In the genomic region with DNA sequence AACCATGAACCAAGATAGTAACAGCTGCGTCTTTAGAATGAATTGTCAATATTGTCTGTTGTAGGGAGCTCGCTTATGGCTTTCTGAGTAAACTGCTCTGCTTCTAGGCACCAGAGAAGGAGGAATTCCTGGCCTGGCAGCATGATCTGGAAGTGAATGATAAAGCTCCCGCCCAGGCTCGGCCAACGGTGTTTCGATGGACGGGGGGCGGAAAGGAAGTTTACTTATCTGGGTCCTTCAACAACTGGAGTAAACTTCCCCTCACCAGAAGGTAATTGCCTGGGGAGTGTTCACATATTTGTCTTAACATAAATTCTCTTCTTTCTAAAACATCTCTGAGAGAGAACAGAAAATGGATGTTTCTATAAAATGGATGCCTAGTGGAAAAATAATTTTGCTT, we compare ENCODE assay signal across 16 cellular contexts. TPM values are rescaled to one million over a fixed set of nuclear protein-coding genes. Genes with fewer than 3 reads are reported as not detected.
A peak's percentile ranks its signal among the peaks of the same experiment; 100 is the strongest.
DNase-seq lines count a peak whose midpoint lies in the region; ATAC-seq, FAIRE-seq and TF ChIP-seq lines count a peak whose summit lies in the region.
"Had no signal": no experiment of that assay in that cellular context is flagged by ENCODE, and none has a peak within 500 bp of the region (broad histone marks: within the 10 kb centered on the region; RNA-seq: fewer than 3 reads in every experiment).

No MANE protein-coding gene starts in this region.

- peaks cover 40% of the 10 kb centered on the region for H3K79me2 ChIP-seq in GM12878 (ENCODE audit: control insufficient read depth, insufficient read depth, low read length)

- no TSS peak for BruUV-seq in GM12878 (replicated peaks; lab: Mats Ljungman, UMichigan)

- H3K27ac ChIP-seq in CD4-positive, alpha-beta T cell (ENCODE audit: low read depth, low read length) = no peak overlapping the region
- no peak overlapping the region for H3K27ac ChIP-seq in GM12878 (ENCODE audit: control insufficient read depth, insufficient read depth)
- H3K27ac ChIP-seq: prostate gland had no signal

- H3K4me2 ChIP-seq in GM12878 (ENCODE audit: control insufficient read depth, insufficient read depth) = no peak overlapping the region

- SMC1A ChIA-PET in GM12878 (lab: Charles Lee; ENCODE audit: uncharacterized antibody, unreplicated experiment) = interaction anchor here (1.6 to 6.9 kb wide), 2 partner anchors 9 to 56 kb away, joined by 6 to 83 read pairs; no protein-coding TSS in a partner anchor

- TF ChIP-seq CTCF in CD4-positive, alpha-beta T cell (IDR thresholded peaks at IDR 0.05) = no peak
- TF ChIP-seq CTCF in GM12878 (IDR thresholded peaks at IDR 0.05 in 2 of 3, conservative IDR thresholded peaks at IDR 0.05 in 1 of 3; ENCODE audit: control insufficient read depth in 2 of 3, extremely low read depth in 1 of 3, insufficient read depth in 1 of 3, low read depth in 3 of 3, low read length in 3 of 3) (no peak), nephron progenitor cell (IDR thresholded peaks at IDR 0.05) (no peak)

- TF ChIP-seq RAD21 in GM12878 (IDR thresholded peaks at IDR 0.05; ENCODE audit: insufficient read depth, low read depth, low read length) = no peak

- CTCF ChIA-PET in CD4-positive, alpha-beta T cell (lab: Charles Lee) = no interaction called here
- CTCF ChIA-PET in GM12878 (lab: Yijun Ruan, JAX) = interaction anchor here (1.0 to 7.2 kb wide), 3 partner anchors 11 to 316 kb away, joined by 3 to 91 read pairs (median 4); no protein-coding TSS in a partner anchor

- H3K9ac ChIP-seq in GM12878 (ENCODE audit: control insufficient read depth, insufficient read depth, low read length) = no peak overlapping the region

- no peak for ATAC-seq in CD4-positive, alpha-beta T cell (ENCODE audit: poor library complexity)
- ATAC-seq in GM12878 = no peak

- H3K9me3 ChIP-seq in CD4-positive, alpha-beta T cell (ENCODE audit: control insufficient read depth, low read length) = no peaks in the 10 kb centered on the region
- no peaks in the 10 kb centered on the region for H3K9me3 ChIP-seq in GM12878 (replicated peaks; ENCODE audit: control insufficient read depth, insufficient read depth, low read length)
- H3K9me3 ChIP-seq: esophagus muscularis mucosa, prostate gland had no signal

- H3K4me3 Mint-ChIP-seq in CD4-positive, alpha-beta T cell = no peak overlapping the region
- H3K4me3 Mint-ChIP-seq in IgD-negative memory B cell (peak overlapping the region in 2 of 4 donors; percentile 23 to 73), nephron progenitor cell (no peak overlapping the region)
- H3K4me3 Mint-ChIP-seq: dendritic cell treated with granulocyte-macrophage colony-stimulating factor and Interleukin-4, amounts not matched to agents 40 ng/mL and 50 ng/mL, for 4 days had no signal

- H3K4me1 ChIP-seq in GM12878 (ENCODE audit: control insufficient read depth, insufficient read depth, low read length) = peaks cover 4% of the 10 kb centered on the region
- H3K4me1 ChIP-seq: prostate gland had no signal

- H3K36me3 ChIP-seq in GM12878 (ENCODE audit: control insufficient read depth in 2 of 2, insufficient read depth in 2 of 2, low read length in 1 of 2) = peaks cover 19 to 35% of the 10 kb centered on the region in 2 experiments

- H3K27ac Mint-ChIP-seq in CD4-positive, alpha-beta T cell = peak overlapping the region; percentile 72
- H3K27ac Mint-ChIP-seq in IgD-negative memory B cell (peak overlapping the region in 2 of 3 donors; percentile 10 to 62), nephron progenitor cell (peak overlapping the region; percentile 47)
- H3K27ac Mint-ChIP-seq: dendritic cell treated with granulocyte-macrophage colony-stimulating factor and Interleukin-4, amounts not matched to agents 40 ng/mL and 50 ng/mL, for 4 days had no signal

- in situ Hi-C loops in GM12878 (cut with MboI) = loop anchor here (25.0 kb wide), 1 partner anchor 1535 kb away; the partner anchor contains the start of gene PEBP1

- 0 out of 2 replicates have a peak overlapping the region, but pooled peaks have one; percentile 12 for H3K4me3 ChIP-seq in GM12878
- H3K4me3 ChIP-seq: esophagus muscularis mucosa, prostate gland had no signal

- peaks cover 52% of the 10 kb centered on the region for H3K4me1 Mint-ChIP-seq in CD4-positive, alpha-beta T cell (ENCODE audit: low read depth)
- H3K4me1 Mint-ChIP-seq in IgD-negative memory B cell = peaks cover 27 to 50% (median 45%) of the 10 kb centered on the region in 3 donors
- H3K4me1 Mint-ChIP-seq in nephron progenitor cell = peaks cover 28% of the 10 kb centered on the region

- no peaks in the 10 kb centered on the region for H3K9me3 Mint-ChIP-seq in CD4-positive, alpha-beta T cell
- H3K9me3 Mint-ChIP-seq in IgD-negative memory B cell (no peaks in the 10 kb centered on the region), nephron progenitor cell (no peaks in the 10 kb centered on the region)
- H3K9me3 Mint-ChIP-seq: dendritic cell treated with granulocyte-macrophage colony-stimulating factor and Interleukin-4, amounts not matched to agents 40 ng/mL and 50 ng/mL, for 4 days had no signal

- RAD21 ChIA-PET in GM12878 (lab: Charles Lee; ENCODE audit: unreplicated experiment) = interaction anchor here (0.9 kb wide), 1 partner anchor 9 kb away, joined by 3 read pairs; no protein-coding TSS in a partner anchor

- intact Hi-C loops in CD4-positive, alpha-beta T cell (cut with DNase I, micrococcal nuclease) = no loop called here
- intact Hi-C loops in GM12878 (cut with micrococcal nuclease; ENCODE audit: unreplicated experiment) = no loop called here

- no peak overlapping the region for H2AFZ ChIP-seq in GM12878 (ENCODE audit: control insufficient read depth, low read depth, low read length)

- FAIRE-seq in GM12878 (lab: Jason Lieb, UNC) = no peak
- FAIRE-seq in GM12892 (lab: Jason Lieb, UNC) = no peak

- TF ChIP-seq POLR2A in GM12878 (IDR thresholded peaks at IDR 0.05; ENCODE audit: low read depth, low read length) (no peak), GM12892 (IDR thresholded peaks at IDR 0.05; ENCODE audit: low read depth, low read length) (no peak)

- H3K27me3 Mint-ChIP-seq in CD4-positive, alpha-beta T cell = no peaks in the 10 kb centered on the region
- H3K27me3 Mint-ChIP-seq in IgD-negative memory B cell (no peaks in the 10 kb centered on the region), nephron progenitor cell (ENCODE audit: low read depth, poor library complexity) (no peaks in the 10 kb centered on the region)
- H3K27me3 Mint-ChIP-seq: dendritic cell treated with granulocyte-macrophage colony-stimulating factor and Interleukin-4, amounts not matched to agents 40 ng/mL and 50 ng/mL, for 4 days had no signal

- POLR2A ChIA-PET in CD4-positive, alpha-beta T cell (lab: Charles Lee) = no interaction called here
- POLR2A ChIA-PET in GM12878 (lab: Charles Lee) = interaction anchor here (5.4 kb wide), 1 partner anchor 9 kb away, joined by 54 read pairs; no protein-coding TSS in a partner anchor

- 100% methylated on average over 8 of the region's 8 CpGs for WGBS in GM12878 (ENCODE audit: insufficient coverage, insufficient replicate concordance, low lambda C conversion rate, missing lambda C conversion rate)

- no peak for TF ChIP-seq EP300 in GM12878 (IDR thresholded peaks at IDR 0.05; ENCODE audit: borderline replicate concordance in 1 of 2, control insufficient read depth in 1 of 2, low read depth in 2 of 2, low read length in 2 of 2)

- no peaks in the 10 kb centered on the region for H3K27me3 ChIP-seq in CD4-positive, alpha-beta T cell (ENCODE audit: control insufficient read depth, insufficient read depth, low read length)
- no peaks in the 10 kb centered on the region for H3K27me3 ChIP-seq in GM12878 (replicated peaks in 1 of 2; ENCODE audit: control insufficient read depth in 2 of 2, insufficient read depth in 2 of 2, low read length in 1 of 2)
- H3K27me3 ChIP-seq: esophagus muscularis mucosa had no signal

- no peaks in the 10 kb centered on the region for H4K20me1 ChIP-seq in GM12878 (ENCODE audit: control insufficient read depth, insufficient read depth)

- DNase-seq in CD4-positive, alpha-beta T cell = no peak
- DNase-seq in GM12878 (ENCODE audit: low read depth, low spot score) (no peak), nephron progenitor cell (no peak), GM03348 (ENCODE audit: low spot score) (no peak), GM12892 (ENCODE audit: insufficient read length) (no peak), cortex of kidney (lab: John Stamatoyannopoulos, UW) (no peak), A172 (ENCODE audit: low spot score) (no peak)
- DNase-seq: activated CD4-positive, alpha-beta T cell treated with anti-CD3 and anti-CD28 coated beads for 4 hours; DMS79; head of caudate nucleus; NCI-H2107; NCI-H774 had no signal

- peaks cover 79% of the 10 kb centered on the region for H3K36me3 Mint-ChIP-seq in CD4-positive, alpha-beta T cell (ENCODE audit: low read depth)
- peaks cover 10% of the 10 kb centered on the region for H3K36me3 Mint-ChIP-seq in IgD-negative memory B cell
- peaks cover 66% of the 10 kb centered on the region for H3K36me3 Mint-ChIP-seq in nephron progenitor cell (ENCODE audit: low read depth)

TF ChIP-seq in GM12878, 131 proteins besides CTCF, POLR2A, EP300 and RAD21 (continues in another document):
- TF ChIP-seq ZNF274 (IDR thresholded peaks at IDR 0.05; ENCODE audit: insufficient read depth, insufficient read length) = no peak
- no peak for TF ChIP-seq ASH2L (IDR thresholded peaks at IDR 0.05; ENCODE audit: borderline replicate concordance, low read depth)

RNA-seq across cellular contexts. Expression of gene PRKAB1, which starts 4.3 kb away (rescaled TPM):
- total RNA-seq in CD4-positive, alpha-beta T cell = 10 to 100 TPM; 18.6 to 24.2 TPM
- polyA plus RNA-seq in IgD-negative memory B cell (53.8 TPM), GM12878 (2011; rRNA removed) (45.6 and 73.9 TPM in 2 replicates), GM12878 (2014; fragmentation: Illumina TruSeq; extraction: Trizol) (54.9 and 58.8 TPM in 2 replicates), GM12878 (2014; fragmentation: Nextera tagmentation; extraction: Ambion mirVana) (10 to 100 TPM; 24.6 to 28.8 TPM), GM12878 (2014; rRNA removed) (51.4 and 53.5 TPM in 2 replicates), GM12878 (2016; fragmentation: Nextera tagmentation; extraction: Ambion mirVana) (10 to 100 TPM; 73.6 to 85.0 TPM)
- 65.6 and 71.3 TPM in 2 replicates for total RNA-seq in GM12878 (2013; cell fraction: nucleolus; rRNA removed)
- total RNA-seq in GM12878 (2014; rRNA removed) (37.4 and 39.6 TPM in 2 replicates), GM12878 (2014; rRNA removed; fragmentation: Illumina TruSeq; extraction: Trizol) (32.2 and 32.3 TPM in 2 replicates), GM12878 (2021) (49.9 and 51.1 TPM in 2 replicates)
- 57.0 TPM for polyA plus RNA-seq in GM12878 (2011; ENCODE audit: low read depth)
- polyA plus RNA-seq in GM12878 (2011; cell fraction: cytosol; rRNA removed) = 58.9 and 66.9 TPM in 2 replicates
- polyA plus RNA-seq in GM12878 (2011; cell fraction: nucleus; rRNA removed) = 93.5 and 94.4 TPM in 2 replicates
- 35.4 and 37.1 TPM in 2 replicates for polyA plus RNA-seq in GM12878 (2012)
- polyA minus RNA-seq in GM12878 (2011; rRNA and poly(A)+ RNA removed) = 48.6 and 51.9 TPM in 2 replicates
- 29.2 and 30.6 TPM in 2 replicates for polyA minus RNA-seq in GM12878 (2011; cell fraction: cytosol; rRNA and poly(A)+ RNA removed)
- polyA minus RNA-seq in GM12878 (2011; cell fraction: nucleus; rRNA and poly(A)+ RNA removed) = 41.6 and 66.5 TPM in 2 replicates
- polyA plus RNA-seq in GM12892 (2012; ENCODE audit: missing spikeins) = 35.0 TPM
- 5.4 and 9.2 TPM in 2 replicates for total RNA-seq in A172 (2014; rRNA removed; shearing (Covaris generic))
